In the genomic region with DNA sequence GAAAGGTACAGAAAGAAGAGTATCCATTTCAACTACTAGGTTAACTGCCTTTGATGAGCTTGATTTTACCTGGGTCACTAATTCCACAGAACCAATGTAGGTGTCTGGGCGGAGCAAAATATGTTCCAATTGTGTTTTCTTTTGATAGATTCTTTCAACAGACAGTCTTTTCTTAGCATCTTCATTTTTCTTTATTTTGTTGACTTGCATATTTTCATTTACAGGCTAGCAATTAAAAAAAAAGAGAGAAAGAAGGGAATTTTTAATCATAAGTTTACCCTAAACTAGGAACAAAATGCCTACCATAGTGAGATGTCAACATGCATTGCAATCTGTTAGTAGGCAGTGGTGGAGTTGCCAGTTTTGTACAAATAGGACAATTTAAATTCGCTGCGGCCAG, we compare ENCODE assay signal across 1 cellular context.
TF ChIP-seq lines count a peak whose summit lies in the region.

No MANE protein-coding gene starts in this region.

TF ChIP-seq in IMR-90, 13 proteins besides CTCF, POLR2A, EP300 and RAD21 (continued from another document):
- TF ChIP-seq, protein P1, sequence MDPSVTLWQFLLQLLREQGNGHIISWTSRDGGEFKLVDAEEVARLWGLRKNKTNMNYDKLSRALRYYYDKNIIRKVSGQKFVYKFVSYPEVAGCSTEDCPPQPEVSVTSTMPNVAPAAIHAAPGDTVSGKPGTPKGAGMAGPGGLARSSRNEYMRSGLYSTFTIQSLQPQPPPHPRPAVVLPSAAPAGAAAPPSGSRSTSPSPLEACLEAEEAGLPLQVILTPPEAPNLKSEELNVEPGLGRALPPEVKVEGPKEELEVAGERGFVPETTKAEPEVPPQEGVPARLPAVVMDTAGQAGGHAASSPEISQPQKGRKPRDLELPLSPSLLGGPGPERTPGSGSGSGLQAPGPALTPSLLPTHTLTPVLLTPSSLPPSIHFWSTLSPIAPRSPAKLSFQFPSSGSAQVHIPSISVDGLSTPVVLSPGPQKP (IDR thresholded peaks at IDR 0.05; ENCODE audit: borderline replicate concordance, low read depth, low read length) = no peak
- no peak for TF ChIP-seq SMC3 (IDR thresholded peaks at IDR 0.05; ENCODE audit: low read depth, low read length)
- no peak for TF ChIP-seq MAZ (IDR thresholded peaks at IDR 0.05; ENCODE audit: borderline replicate concordance, low read depth, low read length)
- TF ChIP-seq RFX5 (IDR thresholded peaks at IDR 0.05; ENCODE audit: low read depth, low read length) = no peak
- TF ChIP-seq MAFK (IDR thresholded peaks at IDR 0.05; ENCODE audit: low read depth, low read length) = no peak
- TF ChIP-seq FOS (IDR thresholded peaks at IDR 0.05; ENCODE audit: low read depth, low read length) = no peak
